17 cellular contexts compared by ENCODE assay signal in genomic region chr18:79750980-79751571, GRCh38. TPM values are rescaled to one million over a fixed set of nuclear protein-coding genes. Genes with fewer than 3 reads are reported as not detected.
DNase-seq lines count a peak whose midpoint lies in the region; ATAC-seq, FAIRE-seq and TF ChIP-seq lines count a peak whose summit lies in the region.
"Had no signal": no experiment of that assay in that cellular context is flagged by ENCODE, and none has a peak within 500 bp of the region (broad histone marks: within the 10 kb centered on the region; RNA-seq: fewer than 3 reads in every experiment).

No MANE protein-coding gene starts in this region.

- no peak for TF ChIP-seq POLR2A in erythroblast (IDR thresholded peaks at IDR 0.05; ENCODE audit: low read length)

- DNase-seq in NCI-H2196 (lab: John Stamatoyannopoulos, UW; ENCODE audit: unreplicated experiment) (peak; percentile 63), left lobe of liver (ENCODE audit: low spot score) (peak; percentile 80), putamen (ENCODE audit: low spot score) (peak; percentile 42), A172 (ENCODE audit: low spot score) (no peak), RCC 7860 (ENCODE audit: low spot score) (no peak), erythroblast (lab: John Stamatoyannopoulos, UW) (no peak)
- DNase-seq: activated B cell treated with CpG ODN at 0.5 μM for 24 hours, activated gamma-delta T cell treated with Interleukin-2 at 50 U/mL for 16 hours, MV-4-11, NCI-H2029 treated with DMSO at 0.1 percent for 48 hours, right cardiac atrium had no signal

- peak; percentile 90 for ATAC-seq in left lobe of liver
- ATAC-seq in HG02970 (IDR thresholded peaks at IDR 0.05; ENCODE audit: low FRiP score, unreplicated experiment), result no peak
- ATAC-seq: natural killer cell treated with Interleukin-12 subunit alpha and Interleukin-12 subunit beta and Interleukin-15 and Interleukin-18, amount 100 ng/mL, for 72 hours had no signal

- H3K27ac ChIP-seq in C4-2B, result peak overlapping the region; percentile 8; the same call in 1 of the 2 replicates
- H3K27ac ChIP-seq: RWPE1 had no signal

- no peak for TF ChIP-seq CTCF in C4-2B (conservative IDR thresholded peaks at IDR 0.05)

- no peak for FAIRE-seq in RCC 7860 (lab: Jason Lieb, UNC)
- FAIRE-seq: astrocyte had no signal

RNA-seq across cellular contexts. Expression of gene KCNG2, which starts 46.7 kb away (rescaled TPM):
- not detected for total RNA-seq in left lobe of liver
- not detected in 2 replicates for total RNA-seq in A172 (2014; rRNA removed; shearing (Covaris generic))
- total RNA-seq: activated B cell treated with CpG ODN at 0.5 μM for 24 hours; activated CD8-positive, alpha-beta memory T cell treated with anti-CD3 and anti-CD28 coated beads for 36 hours; natural killer cell treated with Interleukin-12 subunit alpha and Interleukin-12 subunit beta and Interleukin-15 and Interleukin-18, amount 100 ng/mL, for 72 hours had no signal

Comparison
In these comparisons a context has a peak if more than half of its experiments do, and no peak if none do; other contexts are left out.
1. DNase-seq: peak in NCI-H2196 (single experiment), left lobe of liver (single experiment) and putamen (single experiment); none in A172 (single experiment), RCC 7860 (single experiment) and erythroblast (0 of 2).